In the genomic region with DNA sequence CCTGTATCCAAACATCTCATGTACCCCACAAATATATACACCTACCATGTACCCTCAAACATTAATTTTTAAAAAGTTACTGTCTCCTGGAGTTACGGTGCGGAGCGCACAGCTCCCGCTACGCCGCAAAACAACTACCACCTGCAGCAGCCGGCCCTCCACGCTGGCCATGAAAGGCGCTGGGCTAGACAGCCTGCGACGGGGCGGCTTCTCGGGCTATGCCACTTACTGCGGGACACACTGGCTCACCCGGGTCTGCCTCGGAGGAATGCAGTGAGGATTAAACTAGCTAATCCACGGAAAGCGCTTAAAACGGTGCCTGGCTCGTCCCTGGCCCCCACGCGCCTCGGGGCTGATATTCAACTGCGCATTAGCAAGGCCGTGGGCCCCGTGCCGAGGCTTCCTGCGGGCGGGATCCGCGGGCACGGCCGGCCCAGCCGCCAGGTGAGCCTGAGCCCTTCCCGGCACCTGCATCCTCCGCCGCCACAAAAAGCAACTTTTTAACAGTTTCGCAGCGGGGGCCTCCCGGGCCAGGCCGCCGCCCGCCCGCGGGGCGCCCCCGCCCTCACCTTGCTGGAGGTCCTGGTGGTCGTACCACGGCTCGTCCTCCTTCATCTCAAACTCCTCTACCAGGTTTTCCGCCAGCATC, we compare ENCODE assay signal across 1 cellular context.
A peak's percentile ranks its signal among the peaks of the same experiment; 100 is the strongest.
TF ChIP-seq lines count a peak whose summit lies in the region.

No MANE protein-coding gene starts in this region.

TF ChIP-seq in K562, 482 proteins besides CTCF, POLR2A, EP300 and RAD21 (continued from another document and continues in another):
- TF ChIP-seq, protein P1, sequence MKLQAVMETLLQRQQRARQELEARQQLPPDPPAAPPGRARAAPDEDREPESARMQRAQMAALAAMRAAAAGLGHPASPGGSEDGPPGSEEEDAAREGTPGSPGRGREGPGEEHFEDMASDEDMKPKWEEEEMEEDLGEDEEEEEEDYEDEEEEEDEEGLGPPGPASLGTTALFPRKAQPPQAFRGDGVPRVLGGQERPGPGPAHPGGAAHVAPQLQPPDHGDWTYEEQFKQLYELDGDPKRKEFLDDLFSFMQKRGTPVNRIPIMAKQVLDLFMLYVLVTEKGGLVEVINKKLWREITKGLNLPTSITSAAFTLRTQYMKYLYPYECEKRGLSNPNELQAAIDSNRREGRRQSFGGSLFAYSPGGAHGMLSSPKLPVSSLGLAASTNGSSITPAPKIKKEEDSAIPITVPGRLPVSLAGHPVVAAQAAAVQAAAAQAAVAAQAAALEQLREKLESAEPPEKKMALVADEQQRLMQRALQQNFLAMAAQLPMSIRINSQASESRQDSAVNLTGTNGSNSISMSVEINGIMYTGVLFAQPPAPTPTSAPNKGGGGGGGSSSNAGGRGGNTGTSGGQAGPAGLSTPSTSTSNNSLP (IDR thresholded peaks at IDR 0.05; ENCODE audit: borderline replicate concordance, low read depth, low read length) = no peak
- TF ChIP-seq, protein P2, sequence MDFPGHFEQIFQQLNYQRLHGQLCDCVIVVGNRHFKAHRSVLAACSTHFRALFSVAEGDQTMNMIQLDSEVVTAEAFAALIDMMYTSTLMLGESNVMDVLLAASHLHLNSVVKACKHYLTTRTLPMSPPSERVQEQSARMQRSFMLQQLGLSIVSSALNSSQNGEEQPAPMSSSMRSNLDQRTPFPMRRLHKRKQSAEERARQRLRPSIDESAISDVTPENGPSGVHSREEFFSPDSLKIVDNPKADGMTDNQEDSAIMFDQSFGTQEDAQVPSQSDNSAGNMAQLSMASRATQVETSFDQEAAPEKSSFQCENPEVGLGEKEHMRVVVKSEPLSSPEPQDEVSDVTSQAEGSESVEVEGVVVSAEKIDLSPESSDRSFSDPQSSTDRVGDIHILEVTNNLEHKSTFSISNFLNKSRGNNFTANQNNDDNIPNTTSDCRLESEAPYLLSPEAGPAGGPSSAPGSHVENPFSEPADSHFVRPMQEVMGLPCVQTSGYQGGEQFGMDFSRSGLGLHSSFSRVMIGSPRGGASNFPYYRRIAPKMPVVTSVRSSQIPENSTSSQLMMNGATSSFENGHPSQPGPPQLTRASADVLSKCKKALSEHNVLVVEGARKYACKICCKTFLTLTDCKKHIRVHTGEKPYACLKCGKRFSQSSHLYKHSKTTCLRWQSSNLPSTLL (IDR thresholded peaks at IDR 0.05) = no peak
- TF ChIP-seq MEIS2 (IDR thresholded peaks at IDR 0.05; ENCODE audit: partially characterized antibody) (no peak), HMG20B (CRISPR knock-in tag; IDR thresholded peaks at IDR 0.05) (no peak), SETDB1 (IDR thresholded peaks at IDR 0.05; ENCODE audit: low read length) (no peak), CHD2 (IDR thresholded peaks at IDR 0.05; ENCODE audit: low read depth, low read length) (no peak), U2AF2 (optimal IDR thresholded peaks at IDR 0.05; ENCODE audit: low read depth, low read length) (no peak), POLR3G (IDR thresholded peaks at IDR 0.05; ENCODE audit: extremely low read depth, insufficient read length, insufficient replicate concordance) (no peak), ZNF445 (CRISPR knock-in tag; IDR thresholded peaks at IDR 0.05; ENCODE audit: low read depth) (no peak), GABPA (tag; conservative IDR thresholded peaks at IDR 0.05; ENCODE audit: low read depth) (no peak), U2AF1 (optimal IDR thresholded peaks at IDR 0.05; ENCODE audit: low read depth, low read length) (no peak), SAFB (IDR thresholded peaks at IDR 0.05; ENCODE audit: borderline replicate concordance, low read depth, low read length) (peak; percentile 32; the same call in 1 of the 2 replicates), TAF1 (IDR thresholded peaks at IDR 0.05; ENCODE audit: control insufficient read depth, extremely low read depth, insufficient read depth, low read length, severe bottlenecking) (no peak), CHD1 (IDR thresholded peaks at IDR 0.05; ENCODE audit: low read length) (peak; percentile 36), MYNN (IDR thresholded peaks at IDR 0.05) (0 out of 2 replicates have a peak, but pooled peaks have one; percentile 10), MYNN (CRISPR knock-in tag; IDR thresholded peaks at IDR 0.05) (no peak), TEAD1 (CRISPR knock-in tag; IDR thresholded peaks at IDR 0.05) (0 out of 4 replicates have a peak, but pooled peaks of 1 of the 2 experiments have one; percentile 29), EP400 (IDR thresholded peaks at IDR 0.05) (peak; percentile 35), HNRNPL (IDR thresholded peaks at IDR 0.05; ENCODE audit: low read depth, low read length) (no peak), CCNT2 (IDR thresholded peaks at IDR 0.05; ENCODE audit: borderline replicate concordance, extremely low read depth, insufficient read length, low read depth, low read length) (no peak), YBX1 (IDR thresholded peaks at IDR 0.05) (no peak), HDAC3 (IDR thresholded peaks at IDR 0.05; ENCODE audit: borderline replicate concordance, partially characterized antibody) (no peak), DPF2 (IDR thresholded peaks at IDR 0.05) (no peak), SP1 (CRISPR knock-in tag; IDR thresholded peaks at IDR 0.05) (0 out of 2 replicates have a peak, but pooled peaks have one; percentile 56), SRF (CRISPR knock-in tag; IDR thresholded peaks at IDR 0.05) (no peak), NR3C1 (CRISPR knock-in tag; IDR thresholded peaks at IDR 0.05) (0 out of 2 replicates have a peak, but pooled peaks have one; percentile 32), ZNF780A (CRISPR knock-in tag; IDR thresholded peaks at IDR 0.05) (no peak), BDP1 (IDR thresholded peaks at IDR 0.05; ENCODE audit: insufficient read depth, insufficient read length) (no peak), ZZZ3 (IDR thresholded peaks at IDR 0.05) (no peak), HMGN3 (IDR thresholded peaks at IDR 0.05; ENCODE audit: borderline replicate concordance, extremely low read depth, insufficient read length, low read depth, low read length) (peak; percentile 47), ZNF431 (CRISPR knock-in tag; IDR thresholded peaks at IDR 0.05) (no peak), SIN3A (IDR thresholded peaks at IDR 0.05; ENCODE audit: borderline replicate concordance in 2 of 2, control insufficient read depth in 1 of 2, low read depth in 2 of 2, low read length in 2 of 2) (peak in 1 of 2 experiments; percentile 26; a peak in 1 of 4 replicates), NR2C2 (CRISPR knock-in tag; IDR thresholded peaks at IDR 0.05) (no peak), NR2C2 (tag; IDR thresholded peaks at IDR 0.05) (no peak), HDAC1 (IDR thresholded peaks at IDR 0.05) (0 out of 4 replicates have a peak, but pooled peaks of 1 of the 2 experiments have one; percentile 49)
- TF ChIP-seq, protein P3, sequence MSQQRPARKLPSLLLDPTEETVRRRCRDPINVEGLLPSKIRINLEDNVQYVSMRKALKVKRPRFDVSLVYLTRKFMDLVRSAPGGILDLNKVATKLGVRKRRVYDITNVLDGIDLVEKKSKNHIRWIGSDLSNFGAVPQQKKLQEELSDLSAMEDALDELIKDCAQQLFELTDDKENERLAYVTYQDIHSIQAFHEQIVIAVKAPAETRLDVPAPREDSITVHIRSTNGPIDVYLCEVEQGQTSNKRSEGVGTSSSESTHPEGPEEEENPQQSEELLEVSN (IDR thresholded peaks at IDR 0.05; ENCODE audit: borderline replicate concordance in 1 of 2, extremely low read depth in 1 of 2, insufficient read depth in 1 of 2, insufficient read length in 1 of 2, low read depth in 1 of 2, low read length in 1 of 2, poor library complexity in 1 of 2, severe bottlenecking in 1 of 2) = peak; percentile 43 to 67
- TF ChIP-seq, protein P4, sequence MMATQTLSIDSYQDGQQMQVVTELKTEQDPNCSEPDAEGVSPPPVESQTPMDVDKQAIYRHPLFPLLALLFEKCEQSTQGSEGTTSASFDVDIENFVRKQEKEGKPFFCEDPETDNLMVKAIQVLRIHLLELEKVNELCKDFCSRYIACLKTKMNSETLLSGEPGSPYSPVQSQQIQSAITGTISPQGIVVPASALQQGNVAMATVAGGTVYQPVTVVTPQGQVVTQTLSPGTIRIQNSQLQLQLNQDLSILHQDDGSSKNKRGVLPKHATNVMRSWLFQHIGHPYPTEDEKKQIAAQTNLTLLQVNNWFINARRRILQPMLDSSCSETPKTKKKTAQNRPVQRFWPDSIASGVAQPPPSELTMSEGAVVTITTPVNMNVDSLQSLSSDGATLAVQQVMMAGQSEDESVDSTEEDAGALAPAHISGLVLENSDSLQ (IDR thresholded peaks at IDR 0.05) = no peak
- TF ChIP-seq, protein P5, sequence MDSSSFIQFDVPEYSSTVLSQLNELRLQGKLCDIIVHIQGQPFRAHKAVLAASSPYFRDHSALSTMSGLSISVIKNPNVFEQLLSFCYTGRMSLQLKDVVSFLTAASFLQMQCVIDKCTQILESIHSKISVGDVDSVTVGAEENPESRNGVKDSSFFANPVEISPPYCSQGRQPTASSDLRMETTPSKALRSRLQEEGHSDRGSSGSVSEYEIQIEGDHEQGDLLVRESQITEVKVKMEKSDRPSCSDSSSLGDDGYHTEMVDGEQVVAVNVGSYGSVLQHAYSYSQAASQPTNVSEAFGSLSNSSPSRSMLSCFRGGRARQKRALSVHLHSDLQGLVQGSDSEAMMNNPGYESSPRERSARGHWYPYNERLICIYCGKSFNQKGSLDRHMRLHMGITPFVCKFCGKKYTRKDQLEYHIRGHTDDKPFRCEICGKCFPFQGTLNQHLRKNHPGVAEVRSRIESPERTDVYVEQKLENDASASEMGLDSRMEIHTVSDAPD (CRISPR knock-in tag; IDR thresholded peaks at IDR 0.05) = no peak
- TF ChIP-seq, protein P6, sequence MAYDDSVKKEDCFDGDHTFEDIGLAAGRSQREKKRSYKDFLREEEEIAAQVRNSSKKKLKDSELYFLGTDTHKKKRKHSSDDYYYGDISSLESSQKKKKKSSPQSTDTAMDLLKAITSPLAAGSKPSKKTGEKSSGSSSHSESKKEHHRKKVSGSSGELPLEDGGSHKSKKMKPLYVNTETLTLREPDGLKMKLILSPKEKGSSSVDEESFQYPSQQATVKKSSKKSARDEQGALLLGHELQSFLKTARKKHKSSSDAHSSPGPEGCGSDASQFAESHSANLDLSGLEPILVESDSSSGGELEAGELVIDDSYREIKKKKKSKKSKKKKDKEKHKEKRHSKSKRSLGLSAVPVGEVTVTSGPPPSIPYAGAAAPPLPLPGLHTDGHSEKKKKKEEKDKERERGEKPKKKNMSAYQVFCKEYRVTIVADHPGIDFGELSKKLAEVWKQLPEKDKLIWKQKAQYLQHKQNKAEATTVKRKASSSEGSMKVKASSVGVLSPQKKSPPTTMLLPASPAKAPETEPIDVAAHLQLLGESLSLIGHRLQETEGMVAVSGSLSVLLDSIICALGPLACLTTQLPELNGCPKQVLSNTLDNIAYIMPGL (CRISPR knock-in tag; IDR thresholded peaks at IDR 0.05) = peak; percentile 13; the same call in 1 of the 2 replicates
- TF ChIP-seq, protein P7, sequence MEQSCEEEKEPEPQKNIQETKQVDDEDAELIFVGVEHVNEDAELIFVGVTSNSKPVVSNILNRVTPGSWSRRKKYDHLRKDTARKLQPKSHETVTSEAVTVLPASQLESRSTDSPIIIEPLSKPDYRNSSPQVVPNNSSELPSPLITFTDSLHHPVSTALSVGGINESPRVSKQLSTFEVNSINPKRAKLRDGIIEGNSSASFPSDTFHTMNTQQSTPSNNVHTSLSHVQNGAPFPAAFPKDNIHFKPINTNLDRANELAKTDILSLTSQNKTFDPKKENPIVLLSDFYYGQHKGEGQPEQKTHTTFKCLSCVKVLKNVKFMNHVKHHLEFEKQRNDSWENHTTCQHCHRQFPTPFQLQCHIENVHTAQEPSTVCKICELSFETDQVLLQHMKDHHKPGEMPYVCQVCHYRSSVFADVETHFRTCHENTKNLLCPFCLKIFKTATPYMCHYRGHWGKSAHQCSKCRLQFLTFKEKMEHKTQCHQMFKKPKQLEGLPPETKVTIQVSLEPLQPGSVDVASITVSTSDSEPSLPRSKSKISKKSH (CRISPR knock-in tag; IDR thresholded peaks at IDR 0.05) = no peak
- TF ChIP-seq, protein P8, sequence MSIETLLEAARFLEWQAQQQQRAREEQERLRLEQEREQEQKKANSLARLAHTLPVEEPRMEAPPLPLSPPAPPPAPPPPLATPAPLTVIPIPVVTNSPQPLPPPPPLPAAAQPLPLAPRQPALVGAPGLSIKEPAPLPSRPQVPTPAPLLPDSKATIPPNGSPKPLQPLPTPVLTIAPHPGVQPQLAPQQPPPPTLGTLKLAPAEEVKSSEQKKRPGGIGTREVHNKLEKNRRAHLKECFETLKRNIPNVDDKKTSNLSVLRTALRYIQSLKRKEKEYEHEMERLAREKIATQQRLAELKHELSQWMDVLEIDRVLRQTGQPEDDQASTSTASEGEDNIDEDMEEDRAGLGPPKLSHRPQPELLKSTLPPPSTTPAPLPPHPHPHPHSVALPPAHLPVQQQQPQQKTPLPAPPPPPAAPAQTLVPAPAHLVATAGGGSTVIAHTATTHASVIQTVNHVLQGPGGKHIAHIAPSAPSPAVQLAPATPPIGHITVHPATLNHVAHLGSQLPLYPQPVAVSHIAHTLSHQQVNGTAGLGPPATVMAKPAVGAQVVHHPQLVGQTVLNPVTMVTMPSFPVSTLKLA (conservative IDR thresholded peaks at IDR 0.05) = peak in 1 of 2 experiments; percentile 38; a peak in 2 of 4 replicates
- TF ChIP-seq, protein P9, sequence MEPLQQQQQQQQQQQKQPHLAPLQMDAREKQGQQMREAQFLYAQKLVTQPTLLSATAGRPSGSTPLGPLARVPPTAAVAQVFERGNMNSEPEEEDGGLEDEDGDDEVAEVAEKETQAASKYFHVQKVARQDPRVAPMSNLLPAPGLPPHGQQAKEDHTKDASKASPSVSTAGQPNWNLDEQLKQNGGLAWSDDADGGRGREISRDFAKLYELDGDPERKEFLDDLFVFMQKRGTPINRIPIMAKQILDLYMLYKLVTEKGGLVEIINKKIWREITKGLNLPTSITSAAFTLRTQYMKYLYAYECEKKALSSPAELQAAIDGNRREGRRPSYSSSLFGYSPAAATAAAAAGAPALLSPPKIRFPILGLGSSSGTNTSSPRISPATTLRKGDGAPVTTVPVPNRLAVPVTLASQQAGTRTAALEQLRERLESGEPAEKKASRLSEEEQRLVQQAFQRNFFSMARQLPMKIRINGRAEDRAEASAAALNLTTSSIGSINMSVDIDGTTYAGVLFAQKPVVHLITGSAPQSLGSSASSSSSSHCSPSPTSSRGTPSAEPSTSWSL (CRISPR knock-in tag; IDR thresholded peaks at IDR 0.05; ENCODE audit: borderline replicate concordance) = no peak
